Comparison of ENCODE assay signal across 25 cellular contexts in the genomic region with DNA sequence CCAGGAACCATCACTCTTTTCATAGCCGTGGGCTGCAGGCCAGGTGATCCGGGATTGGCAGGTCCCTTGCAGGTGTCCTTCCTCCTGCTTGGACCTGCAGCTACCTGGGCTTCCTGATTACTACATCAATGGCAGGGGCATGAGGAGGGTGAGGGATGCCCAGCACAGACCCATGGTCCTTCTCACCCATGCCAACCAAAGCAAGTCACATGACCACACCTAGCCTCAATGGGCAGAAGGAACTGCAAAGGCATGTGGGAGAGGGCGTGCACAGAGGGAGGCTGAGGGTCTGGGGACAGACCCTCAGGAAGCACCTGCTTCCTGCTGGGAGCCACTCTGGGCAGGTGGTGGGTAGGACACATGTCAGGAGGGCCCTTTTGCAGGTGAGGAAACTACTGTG.
"Had no signal": no experiment of that assay in that cellular context is flagged by ENCODE, and none has a peak within 500 bp of the region (broad histone marks: within the 10 kb centered on the region; RNA-seq: fewer than 3 reads in every experiment).

No MANE protein-coding gene starts in this region.

- H3K27ac ChIP-seq: heart left ventricle, spleen, testis, tibial nerve, upper lobe of right lung had no signal

- H3K27ac Mint-ChIP-seq: nephron had no signal

- H3K4me1 Mint-ChIP-seq: nephron had no signal

- ATAC-seq: esophagus mucosa; heart left ventricle; left colon; left ventricle myocardium superior; sciatic nerve; stimulated activated naive B cell treated with anti-CD40 and anti-IgM and Interleukin-4, amounts not matched to agents 10 μg/mL and 1 μg/mL and 100 μg/mL, for 72 hours; upper lobe of right lung had no signal

- H3K4me3 ChIP-seq: dorsolateral prefrontal cortex, heart left ventricle, lung, spleen, testis, tibial nerve, upper lobe of right lung had no signal

- H3K4me1 ChIP-seq: heart left ventricle, spleen, testis, upper lobe of right lung had no signal

- H3K9me3 Mint-ChIP-seq: naive B cell; nephron; stimulated activated naive B cell treated with anti-CD40 and anti-IgM and Interleukin-4, amounts not matched to agents 10 μg/mL and 1 μg/mL and 100 μg/mL, for 72 hours; stimulated activated naive CD8-positive, alpha-beta T cell treated with anti-CD3 and anti-CD28 coated beads, Interleukin-15, amount 100 ng/mL, for 72 hours had no signal

- H3K4me3 Mint-ChIP-seq: naive B cell; nephron; stimulated activated naive B cell treated with anti-CD40 and anti-IgM and Interleukin-4, amounts not matched to agents 10 μg/mL and 1 μg/mL and 100 μg/mL, for 72 hours; stimulated activated naive CD8-positive, alpha-beta T cell treated with anti-CD3 and anti-CD28 coated beads, Interleukin-15, amount 100 ng/mL, for 72 hours had no signal

- H3K27me3 ChIP-seq: dorsolateral prefrontal cortex, heart left ventricle, spleen, testis, tibial nerve, upper lobe of right lung had no signal

- FAIRE-seq: endometrium, frontal cortex had no signal

- H3K9me3 ChIP-seq: heart left ventricle, spleen, testis, tibial nerve, upper lobe of right lung had no signal

- H3K27me3 Mint-ChIP-seq: naive B cell; stimulated activated naive B cell treated with anti-CD40 and anti-IgM and Interleukin-4, amounts not matched to agents 10 μg/mL and 1 μg/mL and 100 μg/mL, for 72 hours; stimulated activated naive CD8-positive, alpha-beta T cell treated with anti-CD3 and anti-CD28 coated beads, Interleukin-15, amount 100 ng/mL, for 72 hours had no signal

- DNase-seq: cortex of kidney; dorsolateral prefrontal cortex; effector CD8-positive, alpha-beta T cell; hippocampal formation; left colon; left ventricle myocardium superior; mesendoderm; naive B cell; posterior cingulate gyrus; spleen; stimulated activated CD4-positive, alpha-beta T cell treated with anti-CD3 and anti-CD28 coated beads, Interleukin-15, amount 100 ng/mL, for 24 hours; stimulated activated CD4-positive, alpha-beta T cell treated with anti-CD3 and anti-CD28 coated beads, Interleukin-1b, Interleukin-23, amount 100 ng/mL, for 48 hours; stimulated activated CD4-positive, alpha-beta T cell treated with anti-CD3 and anti-CD28 coated beads, Interleukin-4, amount 100 ng/mL, for 24 hours; stimulated activated naive B cell treated with anti-CD40 and anti-IgM and Interleukin-4, amounts not matched to agents 10 μg/mL and 1 μg/mL and 100 μg/mL, for 72 hours; stimulated activated naive CD8-positive, alpha-beta T cell treated with anti-CD3 and anti-CD28 coated beads, Interleukin-15, amount 100 ng/mL, for 72 hours; testis; upper lobe of right lung had no signal
